ENCODE assay signal across 1 cellular context in genomic region chr15:24857777-24858176, GRCh38.
TF ChIP-seq lines count a peak whose summit lies in the region.

No MANE protein-coding gene starts in this region.

TF ChIP-seq in IMR-90, 13 proteins besides CTCF, POLR2A, EP300 and RAD21:
- TF ChIP-seq FOS (IDR thresholded peaks at IDR 0.05; ENCODE audit: low read depth, low read length), result no peak
- 0 out of 2 replicates have a peak, but pooled peaks have one; percentile 16 for TF ChIP-seq CEBPB (IDR thresholded peaks at IDR 0.05; ENCODE audit: low read depth, low read length)
